ENCODE assay signal across 1 cellular context in genomic region chr17:28085766-28086165, GRCh38.
A peak's percentile ranks its signal among the peaks of the same experiment; 100 is the strongest.
TF ChIP-seq lines count a peak whose summit lies in the region.

No MANE protein-coding gene starts in this region.

TF ChIP-seq in K562, 482 proteins besides CTCF, POLR2A, EP300 and RAD21:
- TF ChIP-seq MGA (IDR thresholded peaks at IDR 0.05) (no peak), E2F8 (IDR thresholded peaks at IDR 0.05; ENCODE audit: low read depth, partially characterized antibody) (no peak), CBFB (CRISPR knock-in tag; IDR thresholded peaks at IDR 0.05) (no peak), ATF3 (IDR thresholded peaks at IDR 0.05) (peak; percentile 58), ATF3 (CRISPR knock-in tag; conservative IDR thresholded peaks at IDR 0.05) (no peak), CBX3 (IDR thresholded peaks at IDR 0.05; ENCODE audit: borderline replicate concordance in 1 of 2, low read length in 2 of 2) (no peak), ZNF277 (CRISPR knock-in tag; IDR thresholded peaks at IDR 0.05; ENCODE audit: borderline replicate concordance) (no peak), ATF7 (IDR thresholded peaks at IDR 0.05) (0 out of 2 replicates have a peak, but pooled peaks have one; percentile 20), ELF4 (CRISPR knock-in tag; IDR thresholded peaks at IDR 0.05) (no peak)
